23 cellular contexts compared by ENCODE assay signal in genomic region chr11:40987895-40988435, GRCh38.
"Had no signal": no experiment of that assay in that cellular context is flagged by ENCODE, and none has a peak within 500 bp of the region (broad histone marks: within the 10 kb centered on the region; RNA-seq: fewer than 3 reads in every experiment).

No MANE protein-coding gene starts in this region.

- DNase-seq: activated CD4-positive, alpha-beta memory T cell treated with anti-CD3 and anti-CD28 coated beads for 36 hours; activated CD4-positive, alpha-beta T cell treated with anti-CD3 and anti-CD28 coated beads, Interleukin-2, amount 10 ng/mL, durations not matched to agents 7 days and 5 days; activated CD4-positive, CD25-positive, alpha-beta regulatory T cell; activated CD8-positive, alpha-beta memory T cell treated with anti-CD3 and anti-CD28 coated beads for 24 hours; activated effector memory CD4-positive, alpha-beta T cell treated with anti-CD3 and anti-CD28 coated beads, Interleukin-2, amount 50 U/mL, for 16 hours; activated naive CD4-positive, alpha-beta T cell treated with anti-CD3 and anti-CD28 coated beads for 36 hours; activated T-cell treated with anti-CD3 and anti-CD28 coated beads, Interleukin-2, amount 50 U/mL, for 4 hours; amygdala; KG1; NCI-H1092; NCI-H1417; NCI-H1930; NCI-H2171; NCI-H2227 treated with DMSO at 0.1 percent for 48 hours; NCI-H510A; NCI-H526 treated with DMSO at 0.1 percent for 48 hours; PC-9; T-helper 1 cell had no signal

- H3K36me3 ChIP-seq: cardiac muscle cell had no signal

- ATAC-seq: activated T-cell treated with anti-CD3 and anti-CD28 coated beads, Interleukin-2, amount 50 U/mL, for 4 hours had no signal

- H3K27ac Mint-ChIP-seq: activated CD4-positive, alpha-beta memory T cell treated with anti-CD3 and anti-CD28 coated beads for 36 hours; activated CD4-positive, alpha-beta T cell treated with anti-CD3 and anti-CD28 coated beads, Interleukin-2, amount 10 ng/mL, durations not matched to agents 7 days and 5 days; activated naive CD4-positive, alpha-beta T cell treated with anti-CD3 and anti-CD28 coated beads for 36 hours; activated naive CD8-positive, alpha-beta T cell had no signal

- H3K4me2 ChIP-seq: PC-9 had no signal

- H3K4me3 ChIP-seq: cardiac muscle cell, PC-9, SK-N-MC had no signal

- H3K4me1 Mint-ChIP-seq: activated CD4-positive, alpha-beta T cell treated with anti-CD3 and anti-CD28 coated beads, Interleukin-2, amount 10 ng/mL, durations not matched to agents 7 days and 5 days had no signal

- H3K36me3 Mint-ChIP-seq: activated CD4-positive, alpha-beta memory T cell treated with anti-CD3 and anti-CD28 coated beads for 36 hours; activated naive CD8-positive, alpha-beta T cell; brain had no signal

- H3K27me3 ChIP-seq: cardiac muscle cell had no signal

- H3K27me3 Mint-ChIP-seq: activated CD4-positive, alpha-beta memory T cell treated with anti-CD3 and anti-CD28 coated beads for 36 hours; activated CD4-positive, alpha-beta T cell treated with anti-CD3 and anti-CD28 coated beads, Interleukin-2, amount 10 ng/mL, durations not matched to agents 7 days and 5 days; activated naive CD8-positive, alpha-beta T cell; brain had no signal

- H3K4me3 Mint-ChIP-seq: activated CD4-positive, alpha-beta memory T cell treated with anti-CD3 and anti-CD28 coated beads for 36 hours; activated CD4-positive, alpha-beta T cell treated with anti-CD3 and anti-CD28 coated beads, Interleukin-2, amount 10 ng/mL, durations not matched to agents 7 days and 5 days; activated naive CD4-positive, alpha-beta T cell treated with anti-CD3 and anti-CD28 coated beads for 36 hours; activated naive CD8-positive, alpha-beta T cell; activated T-cell treated with anti-CD3 and anti-CD28 coated beads, Interleukin-2, amount 50 U/mL, for 4 hours; brain had no signal

- H3K27ac ChIP-seq: cardiac muscle cell, PC-9, SK-N-MC, VCaP had no signal

- H2AFZ ChIP-seq: PC-9 had no signal
